1 cellular context compared by ENCODE assay signal in the genomic region with DNA sequence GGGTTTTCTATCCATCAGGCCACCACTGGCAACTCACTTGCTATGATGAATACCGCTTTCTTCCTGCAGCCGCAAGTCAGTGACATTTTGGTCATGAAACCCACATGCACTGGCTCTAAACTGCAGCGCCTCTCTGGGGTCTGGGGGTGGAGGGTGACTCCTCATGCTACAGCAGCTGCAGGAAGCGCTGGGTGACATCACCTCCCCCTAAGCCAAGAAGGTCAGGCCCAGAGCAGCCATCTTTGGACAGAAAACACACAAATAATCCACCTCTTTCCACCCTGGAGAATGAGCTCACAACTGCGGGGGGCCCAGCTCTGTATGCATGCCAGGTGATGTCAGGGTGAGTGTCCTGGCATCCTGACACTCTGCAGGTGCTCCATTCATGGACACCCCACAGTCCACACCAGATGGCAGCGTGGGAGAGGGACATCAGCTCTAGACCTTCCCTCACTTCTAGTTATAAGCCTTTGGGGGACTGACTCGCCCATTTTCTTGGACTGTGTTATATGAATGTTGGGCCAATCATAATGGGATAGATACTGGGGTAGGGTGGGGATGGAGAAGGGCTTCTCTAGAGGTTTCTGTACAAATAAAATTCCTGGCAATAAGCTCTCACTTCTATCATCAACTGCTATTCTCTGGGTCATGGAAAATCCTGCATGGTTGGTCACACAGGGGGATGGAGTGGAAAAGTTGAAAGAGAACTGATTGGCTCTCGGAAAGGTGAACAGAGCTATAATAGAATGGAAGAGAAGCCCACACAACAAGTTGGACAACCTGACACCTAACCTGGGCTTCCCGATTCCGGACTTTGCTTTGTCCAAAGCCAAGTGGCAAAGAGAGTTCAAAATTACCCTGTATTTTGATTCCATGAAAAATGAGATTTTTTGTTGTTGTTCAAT.
A peak's percentile ranks its signal among the peaks of the same experiment; 100 is the strongest.
TF ChIP-seq lines count a peak whose summit lies in the region.

No MANE protein-coding gene starts in this region.

TF ChIP-seq in K562, 482 proteins besides CTCF, POLR2A, EP300 and RAD21:
- TF ChIP-seq YY1 (IDR thresholded peaks at IDR 0.05; ENCODE audit: borderline replicate concordance in 1 of 3, control insufficient read depth in 1 of 3, extremely low read depth in 1 of 3, insufficient read depth in 3 of 3, insufficient read length in 1 of 3, insufficient replicate concordance in 2 of 3, low read depth in 1 of 3, low read length in 2 of 3): peak in 2 of 3 experiments; percentile 21 to 74
- no peak for TF ChIP-seq CGGBP1 (CRISPR knock-in tag; IDR thresholded peaks at IDR 0.05)
- TF ChIP-seq ZNF780A (CRISPR knock-in tag; IDR thresholded peaks at IDR 0.05): no peak
- no peak for TF ChIP-seq BDP1 (IDR thresholded peaks at IDR 0.05; ENCODE audit: insufficient read depth, insufficient read length)
- TF ChIP-seq, protein P1, sequence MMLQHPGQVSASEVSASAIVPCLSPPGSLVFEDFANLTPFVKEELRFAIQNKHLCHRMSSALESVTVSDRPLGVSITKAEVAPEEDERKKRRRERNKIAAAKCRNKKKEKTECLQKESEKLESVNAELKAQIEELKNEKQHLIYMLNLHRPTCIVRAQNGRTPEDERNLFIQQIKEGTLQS (IDR thresholded peaks at IDR 0.05): peak; percentile 43; the same call in 1 of the 2 replicates
- TF ChIP-seq, protein P1 (CRISPR knock-in tag; conservative IDR thresholded peaks at IDR 0.05): no peak
- no peak for TF ChIP-seq ZNF140 (CRISPR knock-in tag; IDR thresholded peaks at IDR 0.05)
- TF ChIP-seq ZNF143 (CRISPR knock-in tag; IDR thresholded peaks at IDR 0.05): no peak
- no peak for TF ChIP-seq PHTF2 (CRISPR knock-in tag; IDR thresholded peaks at IDR 0.05)
